1 cellular context compared by ENCODE assay signal in genomic region chr6:138404666-138405337, GRCh38.
TF ChIP-seq lines count a peak whose summit lies in the region.

No MANE protein-coding gene starts in this region.

TF ChIP-seq in K562, 482 proteins besides CTCF, POLR2A, EP300 and RAD21 (continued from another document and continues in another):
- TF ChIP-seq ZNF277 (CRISPR knock-in tag; IDR thresholded peaks at IDR 0.05; ENCODE audit: borderline replicate concordance) (no peak), HSF4 (CRISPR knock-in tag; IDR thresholded peaks at IDR 0.05; ENCODE audit: borderline replicate concordance) (no peak), HMG20A (CRISPR knock-in tag; conservative IDR thresholded peaks at IDR 0.05) (no peak), TCF15 (CRISPR knock-in tag; IDR thresholded peaks at IDR 0.05) (no peak), ZNF212 (CRISPR knock-in tag; IDR thresholded peaks at IDR 0.05) (no peak), ZNF57 (CRISPR knock-in tag; IDR thresholded peaks at IDR 0.05) (no peak), ZNF79 (CRISPR knock-in tag; IDR thresholded peaks at IDR 0.05; ENCODE audit: low read depth) (no peak), RNF2 (IDR thresholded peaks at IDR 0.05) (no peak), MYC (IDR thresholded peaks at IDR 0.05; ENCODE audit: low read depth, low read length) (no peak), MYC (CRISPR knock-in tag; IDR thresholded peaks at IDR 0.05; ENCODE audit: borderline replicate concordance, low read depth) (peak; percentile 66; the same call in 1 of the 2 replicates), NFIC (IDR thresholded peaks at IDR 0.05) (no peak), KLF13 (tag; IDR thresholded peaks at IDR 0.05; ENCODE audit: borderline replicate concordance, low read depth) (no peak), NFE2 (IDR thresholded peaks at IDR 0.05; ENCODE audit: low read depth) (no peak), SPI1 (IDR thresholded peaks at IDR 0.05; ENCODE audit: borderline replicate concordance, low read depth, low read length) (0 out of 2 replicates have a peak, but pooled peaks have one; percentile 18), POU5F1 (IDR thresholded peaks at IDR 0.05; ENCODE audit: borderline replicate concordance, low read depth, low read length, partially characterized antibody) (no peak), ZNF511 (CRISPR knock-in tag; IDR thresholded peaks at IDR 0.05) (peak; percentile 17; the same call in 1 of the 2 replicates), ZBTB7A (IDR thresholded peaks at IDR 0.05; ENCODE audit: borderline replicate concordance, control insufficient read depth, low read depth, low read length) (peak; percentile 24; the same call in 1 of the 2 replicates), ETV6 (IDR thresholded peaks at IDR 0.05; ENCODE audit: borderline replicate concordance in 1 of 2, low read depth in 2 of 2, low read length in 1 of 2) (no peak), ETV6 (CRISPR knock-in tag; IDR thresholded peaks at IDR 0.05; ENCODE audit: borderline replicate concordance) (peak; percentile 66; the same call in 1 of the 2 replicates), ZFP36 (IDR thresholded peaks at IDR 0.05; ENCODE audit: low read depth, low read length, partially characterized antibody) (no peak), CC2D1A (IDR thresholded peaks at IDR 0.05) (no peak), SIN3A (IDR thresholded peaks at IDR 0.05; ENCODE audit: borderline replicate concordance in 2 of 2, control insufficient read depth in 1 of 2, low read depth in 2 of 2, low read length in 2 of 2) (peak in 1 of 2 experiments; percentile 31; a peak in 1 of 4 replicates), NFIX (CRISPR knock-in tag; IDR thresholded peaks at IDR 0.05; ENCODE audit: low read depth) (no peak), ZNF347 (CRISPR knock-in tag; IDR thresholded peaks at IDR 0.05; ENCODE audit: low read depth) (no peak), ZNF444 (CRISPR knock-in tag; IDR thresholded peaks at IDR 0.05) (no peak), U2AF2 (optimal IDR thresholded peaks at IDR 0.05; ENCODE audit: low read depth, low read length) (no peak), MCM2 (IDR thresholded peaks at IDR 0.05; ENCODE audit: low read depth) (no peak), ZNF518B (CRISPR knock-in tag; IDR thresholded peaks at IDR 0.05) (no peak), NUFIP1 (IDR thresholded peaks at IDR 0.05; ENCODE audit: partially characterized antibody) (no peak), THAP12 (CRISPR knock-in tag; IDR thresholded peaks at IDR 0.05) (no peak), HDAC8 (tag; IDR thresholded peaks at IDR 0.05) (no peak), TFAM (CRISPR knock-in tag; conservative IDR thresholded peaks at IDR 0.05) (no peak), E4F1 (CRISPR knock-in tag; IDR thresholded peaks at IDR 0.05; ENCODE audit: borderline replicate concordance) (no peak), MAX (CRISPR knock-in tag; IDR thresholded peaks at IDR 0.05) (peak; percentile 48; the same call in 1 of the 2 replicates), HDAC3 (IDR thresholded peaks at IDR 0.05; ENCODE audit: borderline replicate concordance, partially characterized antibody) (no peak), L3MBTL2 (IDR thresholded peaks at IDR 0.05) (no peak), CBFB (CRISPR knock-in tag; IDR thresholded peaks at IDR 0.05) (no peak), GATAD2A (IDR thresholded peaks at IDR 0.05) (no peak), PRMT5 (CRISPR knock-in tag; IDR thresholded peaks at IDR 0.05) (0 out of 2 replicates have a peak, but pooled peaks have one; percentile 31)
- TF ChIP-seq, protein P1, sequence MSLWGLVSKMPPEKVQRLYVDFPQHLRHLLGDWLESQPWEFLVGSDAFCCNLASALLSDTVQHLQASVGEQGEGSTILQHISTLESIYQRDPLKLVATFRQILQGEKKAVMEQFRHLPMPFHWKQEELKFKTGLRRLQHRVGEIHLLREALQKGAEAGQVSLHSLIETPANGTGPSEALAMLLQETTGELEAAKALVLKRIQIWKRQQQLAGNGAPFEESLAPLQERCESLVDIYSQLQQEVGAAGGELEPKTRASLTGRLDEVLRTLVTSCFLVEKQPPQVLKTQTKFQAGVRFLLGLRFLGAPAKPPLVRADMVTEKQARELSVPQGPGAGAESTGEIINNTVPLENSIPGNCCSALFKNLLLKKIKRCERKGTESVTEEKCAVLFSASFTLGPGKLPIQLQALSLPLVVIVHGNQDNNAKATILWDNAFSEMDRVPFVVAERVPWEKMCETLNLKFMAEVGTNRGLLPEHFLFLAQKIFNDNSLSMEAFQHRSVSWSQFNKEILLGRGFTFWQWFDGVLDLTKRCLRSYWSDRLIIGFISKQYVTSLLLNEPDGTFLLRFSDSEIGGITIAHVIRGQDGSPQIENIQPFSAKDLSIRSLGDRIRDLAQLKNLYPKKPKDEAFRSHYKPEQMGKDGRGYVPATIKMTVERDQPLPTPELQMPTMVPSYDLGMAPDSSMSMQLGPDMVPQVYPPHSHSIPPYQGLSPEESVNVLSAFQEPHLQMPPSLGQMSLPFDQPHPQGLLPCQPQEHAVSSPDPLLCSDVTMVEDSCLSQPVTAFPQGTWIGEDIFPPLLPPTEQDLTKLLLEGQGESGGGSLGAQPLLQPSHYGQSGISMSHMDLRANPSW (CRISPR knock-in tag; IDR thresholded peaks at IDR 0.05), result no peak
- TF ChIP-seq, protein P2, sequence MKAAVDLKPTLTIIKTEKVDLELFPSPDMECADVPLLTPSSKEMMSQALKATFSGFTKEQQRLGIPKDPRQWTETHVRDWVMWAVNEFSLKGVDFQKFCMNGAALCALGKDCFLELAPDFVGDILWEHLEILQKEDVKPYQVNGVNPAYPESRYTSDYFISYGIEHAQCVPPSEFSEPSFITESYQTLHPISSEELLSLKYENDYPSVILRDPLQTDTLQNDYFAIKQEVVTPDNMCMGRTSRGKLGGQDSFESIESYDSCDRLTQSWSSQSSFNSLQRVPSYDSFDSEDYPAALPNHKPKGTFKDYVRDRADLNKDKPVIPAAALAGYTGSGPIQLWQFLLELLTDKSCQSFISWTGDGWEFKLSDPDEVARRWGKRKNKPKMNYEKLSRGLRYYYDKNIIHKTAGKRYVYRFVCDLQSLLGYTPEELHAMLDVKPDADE (conservative IDR thresholded peaks at IDR 0.05; ENCODE audit: control insufficient read depth, low read depth, low read length), result 0 out of 2 replicates have a peak, but pooled peaks have one; percentile 36
- TF ChIP-seq, protein P3, sequence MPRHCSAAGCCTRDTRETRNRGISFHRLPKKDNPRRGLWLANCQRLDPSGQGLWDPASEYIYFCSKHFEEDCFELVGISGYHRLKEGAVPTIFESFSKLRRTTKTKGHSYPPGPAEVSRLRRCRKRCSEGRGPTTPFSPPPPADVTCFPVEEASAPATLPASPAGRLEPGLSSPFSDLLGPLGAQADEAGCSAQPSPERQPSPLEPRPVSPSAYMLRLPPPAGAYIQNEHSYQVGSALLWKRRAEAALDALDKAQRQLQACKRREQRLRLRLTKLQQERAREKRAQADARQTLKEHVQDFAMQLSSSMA (CRISPR knock-in tag; IDR thresholded peaks at IDR 0.05), result 0 out of 2 replicates have a peak, but pooled peaks have one; percentile 13
- TF ChIP-seq, protein P4, sequence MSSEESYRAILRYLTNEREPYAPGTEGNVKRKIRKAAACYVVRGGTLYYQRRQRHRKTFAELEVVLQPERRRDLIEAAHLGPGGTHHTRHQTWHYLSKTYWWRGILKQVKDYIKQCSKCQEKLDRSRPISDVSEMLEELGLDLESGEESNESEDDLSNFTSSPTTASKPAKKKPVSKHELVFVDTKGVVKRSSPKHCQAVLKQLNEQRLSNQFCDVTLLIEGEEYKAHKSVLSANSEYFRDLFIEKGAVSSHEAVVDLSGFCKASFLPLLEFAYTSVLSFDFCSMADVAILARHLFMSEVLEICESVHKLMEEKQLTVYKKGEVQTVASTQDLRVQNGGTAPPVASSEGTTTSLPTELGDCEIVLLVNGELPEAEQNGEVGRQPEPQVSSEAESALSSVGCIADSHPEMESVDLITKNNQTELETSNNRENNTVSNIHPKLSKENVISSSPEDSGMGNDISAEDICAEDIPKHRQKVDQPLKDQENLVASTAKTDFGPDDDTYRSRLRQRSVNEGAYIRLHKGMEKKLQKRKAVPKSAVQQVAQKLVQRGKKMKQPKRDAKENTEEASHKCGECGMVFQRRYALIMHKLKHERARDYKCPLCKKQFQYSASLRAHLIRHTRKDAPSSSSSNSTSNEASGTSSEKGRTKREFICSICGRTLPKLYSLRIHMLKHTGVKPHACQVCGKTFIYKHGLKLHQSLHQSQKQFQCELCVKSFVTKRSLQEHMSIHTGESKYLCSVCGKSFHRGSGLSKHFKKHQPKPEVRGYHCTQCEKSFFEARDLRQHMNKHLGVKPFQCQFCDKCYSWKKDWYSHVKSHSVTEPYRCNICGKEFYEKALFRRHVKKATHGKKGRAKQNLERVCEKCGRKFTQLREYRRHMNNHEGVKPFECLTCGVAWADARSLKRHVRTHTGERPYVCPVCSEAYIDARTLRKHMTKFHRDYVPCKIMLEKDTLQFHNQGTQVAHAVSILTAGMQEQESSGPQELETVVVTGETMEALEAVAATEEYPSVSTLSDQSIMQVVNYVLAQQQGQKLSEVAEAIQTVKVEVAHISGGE (CRISPR knock-in tag; IDR thresholded peaks at IDR 0.05), result peak in 1 of 3 experiments; percentile 11; a peak in 1 of 6 replicates
